In genomic region chr4:43607400-43607799, GRCh38 we compare ENCODE assay signal across 23 cellular contexts.
A peak's percentile ranks its signal among the peaks of the same experiment; 100 is the strongest.
DNase-seq lines count a peak whose midpoint lies in the region; ATAC-seq and TF ChIP-seq lines count a peak whose summit lies in the region.
"Had no signal": no experiment of that assay in that cellular context is flagged by ENCODE, and none has a peak within 500 bp of the region (broad histone marks: within the 10 kb centered on the region; RNA-seq: fewer than 3 reads in every experiment).

No MANE protein-coding gene starts in this region.

- no peaks in the 10 kb centered on the region for H3K36me3 Mint-ChIP-seq in naive B cell
- H3K36me3 Mint-ChIP-seq in activated CD8-positive, alpha-beta T cell treated with anti-CD3 and anti-CD28 coated beads for 36 hours (ENCODE audit: low read depth): no peaks in the 10 kb centered on the region
- H3K36me3 Mint-ChIP-seq: CD8-positive, alpha-beta memory T cell had no signal

- peak; percentile 41 for ATAC-seq in GM18498 (IDR thresholded peaks at IDR 0.05; ENCODE audit: unreplicated experiment)
- ATAC-seq in GM19035 (IDR thresholded peaks at IDR 0.05; ENCODE audit: unreplicated experiment): peak; percentile 13
- ATAC-seq in naive B cell (ENCODE audit: low read depth in 2 of 2): peak; percentile 69
- no peak for ATAC-seq in activated CD8-positive, alpha-beta T cell treated with anti-CD3 and anti-CD28 coated beads for 36 hours
- no peak for ATAC-seq in lower lobe of right lung
- ATAC-seq: K562, Panc1, Right ventricle myocardium inferior had no signal

- peak overlapping the region; percentile 99; the same call in 1 of the 2 replicates for H2AFZ ChIP-seq in OCI-LY1 (ENCODE audit: low read length)

- CTCF ChIA-PET in activated CD8-positive, alpha-beta T cell treated with anti-CD3 and anti-CD28 coated beads for 36 hours (lab: Charles Lee): no interaction called here

- peak overlapping the region; percentile 4 for H3K9ac ChIP-seq in OCI-LY1 (ENCODE audit: low read length)

- no peak for TF ChIP-seq CTCF in OCI-LY1 (IDR thresholded peaks at IDR 0.05; ENCODE audit: low read length)
- no peak for TF ChIP-seq CTCF in activated CD8-positive, alpha-beta T cell treated with anti-CD3 and anti-CD28 coated beads for 36 hours (IDR thresholded peaks at IDR 0.05)
- TF ChIP-seq CTCF in lower lobe of right lung (IDR thresholded peaks at IDR 0.05): no peak

- H3K9me2 ChIP-seq in OCI-LY1 (ENCODE audit: low read depth, low read length): no peaks in the 10 kb centered on the region

- H3K36me3 ChIP-seq in OCI-LY1 (ENCODE audit: insufficient read depth, low read length) (no peaks in the 10 kb centered on the region), lower lobe of right lung (no peaks in the 10 kb centered on the region)
- H3K36me3 ChIP-seq: BE2C had no signal

- H3K27ac ChIP-seq in OCI-LY1 (ENCODE audit: low read depth, low read length, poor library complexity, severe bottlenecking) (peak overlapping the region; percentile 90), lower lobe of right lung (no peak overlapping the region)

- peak overlapping the region; percentile 56 to 97 (median 72) for H3K27ac Mint-ChIP-seq in naive B cell
- no peak overlapping the region for H3K27ac Mint-ChIP-seq in activated CD8-positive, alpha-beta T cell treated with anti-CD3 and anti-CD28 coated beads for 36 hours
- H3K27ac Mint-ChIP-seq: CD8-positive, alpha-beta memory T cell had no signal

- H3K4me1 ChIP-seq in OCI-LY1 (ENCODE audit: insufficient read depth, low read length, severe bottlenecking) (peaks cover 29% of the 10 kb centered on the region), lower lobe of right lung (no peaks in the 10 kb centered on the region)
- H3K4me1 ChIP-seq: BE2C had no signal

- intact Hi-C loops in activated CD8-positive, alpha-beta T cell treated with anti-CD3 and anti-CD28 coated beads for 36 hours (cut with micrococcal nuclease): no loop called here
- intact Hi-C loops in lower lobe of right lung (cut with DNase I): no loop called here

- H3K4me3 ChIP-seq in OCI-LY1 (ENCODE audit: low read depth, low read length, poor library complexity, severe bottlenecking): no peak overlapping the region
- no peak overlapping the region for H3K4me3 ChIP-seq in lower lobe of right lung
- H3K4me3 ChIP-seq: K562 had no signal

- H4K20me1 ChIP-seq in OCI-LY1 (ENCODE audit: insufficient read depth, low read length): no peaks in the 10 kb centered on the region

- DNase-seq in naive B cell: no peak
- no peak for DNase-seq in superior temporal gyrus (ENCODE audit: extremely low spot score)
- DNase-seq in activated CD8-positive, alpha-beta T cell treated with anti-CD3 and anti-CD28 coated beads for 36 hours: no peak
- no peak for DNase-seq in lower lobe of right lung
- DNase-seq in GM19240 (ENCODE audit: insufficient read length, low spot score): no peak
- DNase-seq: ACHN; BE2C; CD8-positive, alpha-beta memory T cell; DMS79; HCEC 1CT; MV-4-11; NCI-H1417; NCI-H1930; NCI-H2171 treated with DMSO at 0.1 percent for 48 hours; NCI-H446 treated with DMSO at 0.1 percent for 48 hours; NCI-H748 treated with DMSO at 0.1 percent for 48 hours; T-helper 9 cell had no signal

- peaks cover 17 to 37% (median 22%) of the 10 kb centered on the region in 3 donors for H3K4me1 Mint-ChIP-seq in naive B cell
- H3K4me1 Mint-ChIP-seq in activated CD8-positive, alpha-beta T cell treated with anti-CD3 and anti-CD28 coated beads for 36 hours (ENCODE audit: low read depth): no peaks in the 10 kb centered on the region
- H3K4me1 Mint-ChIP-seq: CD8-positive, alpha-beta memory T cell had no signal

- POLR2A ChIA-PET in activated CD8-positive, alpha-beta T cell treated with anti-CD3 and anti-CD28 coated beads for 36 hours (lab: Charles Lee): no interaction called here

- no peaks in the 10 kb centered on the region for H3K79me2 ChIP-seq in OCI-LY1 (ENCODE audit: insufficient read depth, low read length)

- peak overlapping the region; percentile 39 for H3K4me2 ChIP-seq in OCI-LY1 (ENCODE audit: low read length)

- H3K27me3 Mint-ChIP-seq in naive B cell: no peaks in the 10 kb centered on the region
- no peaks in the 10 kb centered on the region for H3K27me3 Mint-ChIP-seq in activated CD8-positive, alpha-beta T cell treated with anti-CD3 and anti-CD28 coated beads for 36 hours
- H3K27me3 Mint-ChIP-seq: CD8-positive, alpha-beta memory T cell had no signal

- H3K4me3 Mint-ChIP-seq in naive B cell: peak overlapping the region; percentile 6 to 85 (median 53)
- H3K4me3 Mint-ChIP-seq in activated CD8-positive, alpha-beta T cell treated with anti-CD3 and anti-CD28 coated beads for 36 hours: no peak overlapping the region
- H3K4me3 Mint-ChIP-seq: CD8-positive, alpha-beta memory T cell had no signal

- no peaks in the 10 kb centered on the region for H3F3A ChIP-seq in OCI-LY1 (ENCODE audit: insufficient read depth, low read length)

- H3K27me3 ChIP-seq in OCI-LY1 (ENCODE audit: insufficient read depth, low read length) (no peaks in the 10 kb centered on the region), lower lobe of right lung (ENCODE audit: low read depth) (no peaks in the 10 kb centered on the region)
- H3K27me3 ChIP-seq: BE2C had no signal

- H3K9me3 ChIP-seq in OCI-LY1 (ENCODE audit: low read length) (no peaks in the 10 kb centered on the region), lower lobe of right lung (no peaks in the 10 kb centered on the region)
- H3K9me3 ChIP-seq: BE2C had no signal

- H3K9me3 Mint-ChIP-seq in naive B cell: peaks cover 0 to 9% (median 3%) of the 10 kb centered on the region in 7 donors
- H3K9me3 Mint-ChIP-seq in activated CD8-positive, alpha-beta T cell treated with anti-CD3 and anti-CD28 coated beads for 36 hours: peaks cover 10% of the 10 kb centered on the region

Comparison
In these comparisons a context has a peak if more than half of its experiments do, and no peak if none do; other contexts are left out.
1. ATAC-seq: peak in GM18498 (single experiment), GM19035 (single experiment) and naive B cell (2 of 2); none in activated CD8-positive, alpha-beta T cell treated with anti-CD3 and anti-CD28 coated beads for 36 hours (single experiment) and lower lobe of right lung (0 of 2).